8 cellular contexts compared by ENCODE assay signal in genomic region chr1:37479255-37480124, GRCh38. TPM values are rescaled to one million over a fixed set of nuclear protein-coding genes. Genes with fewer than 3 reads are reported as not detected.
DNase-seq lines count a peak whose midpoint lies in the region; ATAC-seq and TF ChIP-seq lines count a peak whose summit lies in the region.

No MANE protein-coding gene starts in this region.

- H3K36me3 ChIP-seq in HEK293 (ENCODE audit: control insufficient read depth in 2 of 2, insufficient read depth in 1 of 2, low read length in 2 of 2) (peaks cover 0 to 91% of the 10 kb centered on the region in 2 experiments; a peak in 1 of 3 replicates), esophagus muscularis mucosa (peaks cover 39 to 68% (median 61%) of the 10 kb centered on the region in 4 donors), thymus (ENCODE audit: control insufficient read depth, insufficient read depth) (peaks cover 50% of the 10 kb centered on the region)

- intact Hi-C loops in esophagus muscularis mucosa (cut with DNase I): no loop called here

- H3K4me1 ChIP-seq in HEK293 (ENCODE audit: control insufficient read depth, insufficient read depth, low read length) (peaks cover 7% of the 10 kb centered on the region), esophagus muscularis mucosa (peaks cover 54 to 78% (median 68%) of the 10 kb centered on the region in 4 donors), thymus (ENCODE audit: control insufficient read depth, insufficient read depth, low read length) (peaks cover 39% of the 10 kb centered on the region)

- TF ChIP-seq POLR2A in esophagus muscularis mucosa (IDR thresholded peaks at IDR 0.05; ENCODE audit: low read depth): peak; percentile 69

- H3K27me3 ChIP-seq in esophagus muscularis mucosa: no peaks in the 10 kb centered on the region
- no peaks in the 10 kb centered on the region for H3K27me3 ChIP-seq in thymus (ENCODE audit: control insufficient read depth, insufficient read depth)

- H3K9me3 ChIP-seq in HEK293 (ENCODE audit: control insufficient read depth, insufficient read depth, low read depth, low read length): no peaks in the 10 kb centered on the region
- H3K9me3 ChIP-seq in esophagus muscularis mucosa: no peaks in the 10 kb centered on the region
- H3K9me3 ChIP-seq in thymus (ENCODE audit: control insufficient read depth): no peaks in the 10 kb centered on the region

- POLR2A ChIA-PET in HEK293 (lab: Yijun Ruan, JAX): interaction anchor here (1.8 kb wide), 1 partner anchor 8 kb away, joined by 8 read pairs; no protein-coding TSS in a partner anchor

- H3K27ac ChIP-seq in HEK293 (ENCODE audit: extremely low read depth, low read depth, low read length): no peak overlapping the region
- peak overlapping the region; percentile 97 to 99 (median 98) for H3K27ac ChIP-seq in esophagus muscularis mucosa (replicated peaks in 1 of 4)
- H3K27ac ChIP-seq in thymus (ENCODE audit: low read depth): peak overlapping the region; percentile 94

- TF ChIP-seq CTCF in HEK293 (tag by site-specific recombination; IDR thresholded peaks at IDR 0.05): no peak
- no peak for TF ChIP-seq CTCF in esophagus muscularis mucosa (IDR thresholded peaks at IDR 0.05)
- no peak for TF ChIP-seq CTCF in omental fat pad (IDR thresholded peaks at IDR 0.05)

- WGBS in esophagus muscularis mucosa: 19% methylated on average over 12 of the region's 22 CpGs
- WGBS in thymus: 10% methylated on average over 22 of the region's 22 CpGs

- DNase-seq in DMS53 treated with DMSO at 0.1 percent for 48 hours (lab: John Stamatoyannopoulos, UW; ENCODE audit: unreplicated experiment): peak; percentile 88
- peak; percentile 81 to 85 for DNase-seq in NOMO-1 (lab: John Stamatoyannopoulos, UW; ENCODE audit: unreplicated experiment in 2 of 2)
- peak; percentile 86 for DNase-seq in activated T-cell treated with anti-CD3 and anti-CD28 coated beads for 1 hour (ENCODE audit: low read depth)
- peak; percentile 96 for DNase-seq in esophagus muscularis mucosa (ENCODE audit: extremely low spot score)
- peak; percentile 87 for DNase-seq in omental fat pad (ENCODE audit: low spot score)
- no peak for DNase-seq in DMS114 treated with DMSO at 0.1 percent for 48 hours (lab: John Stamatoyannopoulos, UW; ENCODE audit: unreplicated experiment)

- TF ChIP-seq EP300 in esophagus muscularis mucosa (IDR thresholded peaks at IDR 0.05): no peak

- H3K4me3 ChIP-seq in HEK293 (ENCODE audit: low read depth, low read length): peak overlapping the region; percentile 16
- H3K4me3 ChIP-seq in esophagus muscularis mucosa: peak overlapping the region; percentile 36 to 91 (median 50)
- peak overlapping the region; percentile 44 for H3K4me3 ChIP-seq in thymus (ENCODE audit: low read length)

- ATAC-seq in omental fat pad (ENCODE audit: low FRiP score): peak; percentile 66

- CTCF ChIA-PET in HEK293 (lab: Yijun Ruan, JAX): interaction anchor here (0.6 to 10.7 kb wide), 6 partner anchors 6 to 131 kb away, joined by 3 to 127 read pairs (median 6); partner anchors contain the start of gene MEAF6

TF ChIP-seq in HEK293, 187 proteins besides CTCF, POLR2A, EP300 and RAD21 (continues in another document):
- TF ChIP-seq KLF9 (tag by site-specific recombination; IDR thresholded peaks at IDR 0.05; ENCODE audit: low read depth) (peak; percentile 32; the same call in 1 of the 2 replicates), ZIC2 (tag by site-specific recombination; IDR thresholded peaks at IDR 0.05) (peak; percentile 88), ZNF600 (tag by site-specific recombination; IDR thresholded peaks at IDR 0.05) (peak; percentile 85), ZNF2 (tag by site-specific recombination; IDR thresholded peaks at IDR 0.05) (no peak), SP7 (tag by site-specific recombination; IDR thresholded peaks at IDR 0.05) (peak; percentile 70), BCL6B (tag by site-specific recombination; IDR thresholded peaks at IDR 0.05) (no peak), ZNF560 (tag by site-specific recombination; IDR thresholded peaks at IDR 0.05; ENCODE audit: borderline replicate concordance) (no peak), PRDM10 (tag by site-specific recombination; IDR thresholded peaks at IDR 0.05) (peak; percentile 71), PRDM1 (tag by site-specific recombination; IDR thresholded peaks at IDR 0.05) (peak; percentile 50; the same call in 1 of the 2 replicates), HIC1 (tag by site-specific recombination; IDR thresholded peaks at IDR 0.05) (peak; percentile 50; the same call in 1 of the 2 replicates), ZNF157 (tag by site-specific recombination; IDR thresholded peaks at IDR 0.05) (no peak), ZNF529 (tag by site-specific recombination; IDR thresholded peaks at IDR 0.05; ENCODE audit: insufficient replicate concordance) (no peak), ZNF341 (tag by site-specific recombination; IDR thresholded peaks at IDR 0.05; ENCODE audit: low read depth) (peak; percentile 57; the same call in 1 of the 2 replicates), SP2 (tag by site-specific recombination; IDR thresholded peaks at IDR 0.05) (peak; percentile 66), ZBTB26 (tag by site-specific recombination; optimal IDR thresholded peaks at IDR 0.05) (peak; percentile 13), ZNF629 (tag by site-specific recombination; IDR thresholded peaks at IDR 0.05) (peak; percentile 65)

RNA-seq across cellular contexts. Expression of gene ZC3H12A, which starts 5.1 kb away (rescaled TPM):
- 10 to 100 TPM in 3 of 4 donors, 1 to 10 TPM in 1; 9.6 to 23.5 (median 11.7) TPM for total RNA-seq in esophagus muscularis mucosa
- total RNA-seq in omental fat pad: 100 to 1,000 TPM in 1 of 4 donors, 10 to 100 TPM in 2, 1 to 10 TPM in 1; 9.9 to 137 (median 30.4) TPM
- polyA plus RNA-seq in thymus: 11.7 TPM

RNA-seq across cellular contexts. Expression of gene MEAF6, which starts 35.1 kb away (rescaled TPM):
- total RNA-seq in esophagus muscularis mucosa (100 to 1,000 TPM in 1 of 4 donors, 10 to 100 TPM in 3; 55.2 to 100 (median 78.3) TPM), omental fat pad (10 to 100 TPM; 56.2 to 87.2 (median 61.5) TPM)
- 107 TPM for polyA plus RNA-seq in thymus
